In the genomic region with DNA sequence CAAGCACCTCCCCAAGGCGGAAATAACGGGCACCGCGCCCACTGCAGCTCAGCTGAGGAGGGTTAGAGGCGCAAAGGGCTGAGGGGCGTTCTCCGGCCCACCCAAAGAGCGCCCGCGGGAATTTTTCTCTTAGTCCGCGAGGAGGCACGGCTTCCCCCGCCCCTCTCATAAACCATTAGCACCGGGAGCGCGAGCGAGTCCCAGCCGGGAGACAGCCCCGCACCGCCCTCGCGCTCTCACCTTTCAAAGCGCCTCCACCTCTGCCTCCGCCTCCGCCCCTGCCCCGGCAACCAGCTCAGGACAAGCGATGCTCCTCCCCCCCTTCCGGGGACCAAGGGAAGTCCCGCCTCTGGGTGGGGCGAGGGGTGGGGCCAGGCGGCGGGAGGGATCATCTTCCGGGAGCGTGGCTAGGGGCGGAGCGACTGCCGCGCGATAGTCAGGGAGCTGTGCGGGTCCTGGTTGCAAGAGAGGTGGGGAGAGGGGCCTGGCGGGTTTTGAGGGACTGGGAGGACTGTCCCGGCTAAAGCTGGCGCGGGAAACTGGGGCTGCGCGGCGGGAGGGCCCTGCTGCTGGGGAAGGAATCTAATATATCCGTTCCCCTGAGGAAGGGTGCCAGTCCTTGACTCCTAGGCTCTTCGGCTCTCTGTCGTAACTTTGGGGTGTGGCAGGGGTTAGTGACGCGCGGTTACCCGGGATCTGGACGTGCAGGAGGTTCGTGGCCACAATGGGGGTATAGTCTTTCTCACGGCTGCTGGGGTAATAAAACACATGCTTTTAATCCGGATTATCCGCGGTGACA, we compare ENCODE assay signal across 8 cellular contexts. TPM values are rescaled to one million over a fixed set of nuclear protein-coding genes. Genes with fewer than 3 reads are reported as not detected.
DNase-seq lines count a peak whose midpoint lies in the region; ATAC-seq and TF ChIP-seq lines count a peak whose summit lies in the region.

A gene (minus strand): TSS at position 309 of the 799 bp plus-strand sequence. CDS start 5,165 bp downstream, outside the sequence.
A gene (plus strand): TSS at position 410 of the 799 bp plus-strand sequence. CDS start 637 bp downstream, outside the sequence.

- peaks cover 11 to 15% of the 10 kb centered on the region in 2 donors for H3K36me3 Mint-ChIP-seq in CD14-positive monocyte

- TF ChIP-seq POLR2A in lower leg skin (IDR thresholded peaks at IDR 0.05), result peak in 1 of 2 donors; percentile 71

- H3K9me3 Mint-ChIP-seq in CD14-positive monocyte, result peaks cover 0 to 2% (median 0%) of the 10 kb centered on the region in 7 donors

- intact Hi-C loops in CD14-positive monocyte (cut with micrococcal nuclease), result loop anchor here (2.0 to 10.0 kb wide), 2 partner anchors 555 to 601 kb away; a partner anchor contains a TSS
- intact Hi-C loops in lower leg skin (cut with DNase I; ENCODE audit: low total_unique reads), result no loop called here

- no peaks in the 10 kb centered on the region for H3K27me3 Mint-ChIP-seq in CD14-positive monocyte (ENCODE audit: low read depth in 3 of 3)

- H3K4me3 Mint-ChIP-seq in CD14-positive monocyte, result peak within 1 kb of the TSS; percentile 95 to 97

- TF ChIP-seq CTCF in CD14-positive monocyte (IDR thresholded peaks at IDR 0.05) (no peak), lower leg skin (IDR thresholded peaks at IDR 0.05) (no peak)

- H3K4me3 ChIP-seq in lower leg skin (ENCODE audit: low read depth, poor library complexity, severe bottlenecking), result peak within 1 kb of the TSS; percentile 91

- WGBS in lower leg skin, 2 donors, result 0 to 1% methylated on average over 56 to 58 of the region's 61 CpGs

- peak; percentile 93 for DNase-seq in CD14-positive monocyte (ENCODE audit: low spot score)
- DNase-seq in NCI-H748 (lab: John Stamatoyannopoulos, UW; ENCODE audit: unreplicated experiment), result peak; percentile 84
- DNase-seq in activated CD4-positive, alpha-beta T cell treated with anti-CD3 and anti-CD28 coated beads, Interleukin-2, amount 50 U/mL, for 4 hours, result peak; percentile 98 to 99
- peak; percentile 81 to 95 for DNase-seq in dermis microvascular lymphatic vessel endothelial cell (ENCODE audit: low read depth in 2 of 2)
- DNase-seq in lower leg skin (ENCODE audit: low spot score in 2 of 2), result peak; percentile 96 to 99
- peak; percentile 98 to 99 for DNase-seq in stimulated activated CD4-positive, alpha-beta T cell treated with anti-CD3 and anti-CD28 coated beads, Interleukin-4, amount 100 ng/mL, for 4 hours

- H3K27ac Mint-ChIP-seq in CD14-positive monocyte, result peak within 1 kb of the TSS; percentile 94 to 99 (median 97)

- H3K4me1 Mint-ChIP-seq in CD14-positive monocyte, result peaks cover 30% of the 10 kb centered on the region

- peak; percentile 92 for ATAC-seq in GM19395 (IDR thresholded peaks at IDR 0.05; ENCODE audit: unreplicated experiment)
- ATAC-seq in HG03558 (IDR thresholded peaks at IDR 0.05; ENCODE audit: extremely low read depth, unreplicated experiment), result peak; percentile 81

RNA-seq across cellular contexts. Expression of the first gene that starts in this region (rescaled TPM):
- polyA plus RNA-seq in CD14-positive monocyte, result 10 to 100 TPM; 12.2 to 18.2 TPM
- total RNA-seq in dermis microvascular lymphatic vessel endothelial cell (11.2 and 13.8 TPM in 2 replicates), lower leg skin (10 to 100 TPM in 1 of 4 donors, 1 to 10 TPM in 3; 5.4 to 15.2 (median 7.8) TPM)

RNA-seq across cellular contexts. Expression of the second gene that starts in this region (rescaled TPM):
- 1 to 10 TPM; 1.3 to 2.0 TPM for polyA plus RNA-seq in CD14-positive monocyte
- total RNA-seq in dermis microvascular lymphatic vessel endothelial cell, result 4.2 and 4.3 TPM in 2 replicates
- total RNA-seq in lower leg skin, result 10 to 100 TPM in 1 of 4 donors, 1 to 10 TPM in 3; 4.0 to 10.2 (median 5.3) TPM

Comparison
In these comparisons a context has a peak if more than half of its experiments do, and no peak if none do; other contexts are left out.
1. Peak in every context shown above with its lines: DNase-seq, ATAC-seq and H3K4me3 ChIP-seq.